8 cellular contexts compared by ENCODE assay signal in genomic region chr7:27160546-27161213, GRCh38. TPM values are rescaled to one million over a fixed set of nuclear protein-coding genes. Genes with fewer than 3 reads are reported as not detected.
DNase-seq lines count a peak whose midpoint lies in the region; ATAC-seq and TF ChIP-seq lines count a peak whose summit lies in the region.

No MANE protein-coding gene starts in this region.

- H3K36me3 ChIP-seq in GM06990 (ENCODE audit: control insufficient read depth, insufficient read depth, low read length) (no peaks in the 10 kb centered on the region), kidney epithelial cell (ENCODE audit: control insufficient read depth, insufficient read depth, low read length) (peaks cover 4% of the 10 kb centered on the region)

- H3K4me3 ChIP-seq in GM06990 (replicated peaks; ENCODE audit: low read depth, low read length): peak overlapping the region; percentile 65
- peak overlapping the region; percentile 72 for H3K4me3 ChIP-seq in kidney epithelial cell (ENCODE audit: low read depth, low read length)

- no peak overlapping the region for H3K27ac ChIP-seq in caudate nucleus (ENCODE audit: low read depth, low read length)

- DNase-seq in GM06990 (ENCODE audit: extremely low read depth, insufficient read length): peak; percentile 83
- DNase-seq in NCI-H2171 treated with DMSO at 0.1 percent for 48 hours (lab: John Stamatoyannopoulos, UW): peak; percentile 83
- peak; percentile 64 for DNase-seq in activated CD4-positive, CD25-positive, alpha-beta regulatory T cell treated with anti-CD3 and anti-CD28 coated beads, Interleukin-2, amount 50 U/mL, for 16 hours (ENCODE audit: low read depth, low spot score)
- DNase-seq in caudate nucleus (lab: John Stamatoyannopoulos, UW): peak in 58 of 61 donors; percentile 5 to 87 (median 59)
- no peak for DNase-seq in kidney epithelial cell (ENCODE audit: low read depth)
- DNase-seq in stimulated activated CD4-positive, alpha-beta T cell treated with anti-CD3 and anti-CD28 coated beads, Interleukin-15, amount 100 ng/mL, for 24 hours: peak; percentile 88

- ATAC-seq in HG02840 (IDR thresholded peaks at IDR 0.05; ENCODE audit: low FRiP score, unreplicated experiment): peak; percentile 68
- no peak for ATAC-seq in GM21367 (IDR thresholded peaks at IDR 0.05; ENCODE audit: unreplicated experiment)

- TF ChIP-seq CTCF in GM06990 (IDR thresholded peaks at IDR 0.05; ENCODE audit: insufficient read depth, low read length, poor library complexity, severe bottlenecking) (peak; percentile 94), kidney epithelial cell (IDR thresholded peaks at IDR 0.05; ENCODE audit: insufficient read depth, low read length, poor library complexity, severe bottlenecking) (peak; percentile 94)

- H3K27me3 ChIP-seq in GM06990 (replicated peaks; ENCODE audit: control insufficient read depth, insufficient read depth, low read length) (peaks cover 2% of the 10 kb centered on the region), kidney epithelial cell (ENCODE audit: control insufficient read depth, insufficient read depth, low read length) (no peaks in the 10 kb centered on the region)

RNA-seq across cellular contexts. Expression of gene HOXA7, which starts 4.2 kb away (rescaled TPM):
- 28.8 and 34.2 TPM in 2 replicates for total RNA-seq in kidney epithelial cell

RNA-seq across cellular contexts. Expression of gene HOXA9, which starts 4.7 kb away (rescaled TPM):
- 46.5 and 53.7 TPM in 2 replicates for total RNA-seq in kidney epithelial cell

RNA-seq across cellular contexts. Expression of gene HOXA3, which starts 8.3 kb away (rescaled TPM):
- total RNA-seq in kidney epithelial cell: 17.3 and 26.4 TPM in 2 replicates

RNA-seq across cellular contexts. Expression of gene HOXA6, which starts 13.1 kb away (rescaled TPM):
- 4.8 and 10.5 TPM in 2 replicates for total RNA-seq in kidney epithelial cell

RNA-seq across cellular contexts. Expression of gene HOXA10, which starts 13.4 kb away (rescaled TPM):
- 29.1 and 30.9 TPM in 2 replicates for total RNA-seq in kidney epithelial cell
